In the genomic region with DNA sequence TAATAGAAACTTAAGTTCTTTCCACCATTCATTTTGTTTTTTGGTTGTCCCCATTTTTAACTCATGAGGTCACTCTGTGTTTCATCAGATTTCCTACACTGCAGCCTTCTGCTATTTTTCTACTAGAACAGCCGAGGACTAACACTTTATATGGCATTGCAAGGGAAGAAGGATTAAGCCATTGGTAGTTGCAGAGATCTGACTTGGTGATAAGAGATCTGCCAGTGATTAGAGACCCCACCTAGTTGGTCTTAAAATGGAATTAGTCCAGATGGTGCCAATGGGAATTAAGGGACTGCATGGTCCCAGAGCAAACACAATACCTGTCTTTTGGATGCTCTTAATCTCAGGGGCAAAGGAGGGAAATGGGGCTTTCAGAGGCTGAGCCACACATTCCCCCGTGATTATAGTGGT, we compare ENCODE assay signal across 14 cellular contexts.
DNase-seq lines count a peak whose midpoint lies in the region; ATAC-seq, FAIRE-seq and TF ChIP-seq lines count a peak whose summit lies in the region.
"Had no signal": no experiment of that assay in that cellular context is flagged by ENCODE, and none has a peak within 500 bp of the region (broad histone marks: within the 10 kb centered on the region; RNA-seq: fewer than 3 reads in every experiment).

No MANE protein-coding gene starts in this region.

- H3K4me2 ChIP-seq in GM12878 (ENCODE audit: control insufficient read depth, insufficient read depth) (peak overlapping the region; percentile 35; the same call in 1 of the 2 replicates), osteoblast (ENCODE audit: insufficient read depth, low read length) (peak overlapping the region; percentile 54)

- H3K27me3 Mint-ChIP-seq in CD8-positive, alpha-beta memory T cell, result no peaks in the 10 kb centered on the region
- H3K27me3 Mint-ChIP-seq: stimulated activated memory B cell treated with anti-CD40 and anti-IgM and Interleukin-4, amounts not matched to agents 10 μg/mL and 1 μg/mL and 100 μg/mL, for 72 hours had no signal

- POLR2A ChIA-PET in GM12878 (lab: Charles Lee), result interaction anchor here (1.0 kb wide), 1 partner anchor 50 kb away, joined by 3 read pairs; no protein-coding TSS in a partner anchor
- POLR2A ChIA-PET in CD8-positive, alpha-beta memory T cell (lab: Charles Lee), result no interaction called here

- no TSS peak for BruUV-seq in GM12878 (replicated peaks; lab: Mats Ljungman, UMichigan)

- H3K36me3 Mint-ChIP-seq in CD8-positive, alpha-beta memory T cell, result peaks cover 0 to 5% (median 3%) of the 10 kb centered on the region in 3 donors
- H3K36me3 Mint-ChIP-seq: stimulated activated memory B cell treated with anti-CD40 and anti-IgM and Interleukin-4, amounts not matched to agents 10 μg/mL and 1 μg/mL and 100 μg/mL, for 72 hours had no signal

- TF ChIP-seq CTCF in GM12878 (IDR thresholded peaks at IDR 0.05 in 2 of 3, conservative IDR thresholded peaks at IDR 0.05 in 1 of 3; ENCODE audit: control insufficient read depth in 2 of 3, extremely low read depth in 1 of 3, insufficient read depth in 1 of 3, low read depth in 3 of 3, low read length in 3 of 3) (no peak), osteoblast (IDR thresholded peaks at IDR 0.05; ENCODE audit: extremely low read depth, low read depth, low read length) (no peak)

- CTCF ChIA-PET in GM12878 (lab: Yijun Ruan, JAX), result interaction anchor here (0.9 to 3.8 kb wide), 4 partner anchors 30 to 84 kb away, joined by 3 to 25 read pairs (median 14); no protein-coding TSS in a partner anchor
- CTCF ChIA-PET in CD8-positive, alpha-beta memory T cell (lab: Charles Lee), result no interaction called here

- DNase-seq in GF-D8 (lab: John Stamatoyannopoulos, UW) (peak; percentile 13), NCI-H524 treated with DMSO at 0.1 percent for 48 hours (lab: John Stamatoyannopoulos, UW) (peak; percentile 66), GM12878 (ENCODE audit: low read depth, low spot score) (no peak), osteoblast (ENCODE audit: insufficient read length, low spot score, missing footprints) (peak; percentile 85), DMS 273 treated with DMSO at 0.1 percent for 48 hours (lab: John Stamatoyannopoulos, UW) (no peak)
- DNase-seq in CD8-positive, alpha-beta memory T cell, result no peak
- DNase-seq: activated T-cell treated with anti-CD3 and anti-CD28 coated beads, Interleukin-2, amount 50 U/mL, for 48 hours; NCI-H1105 treated with DMSO at 0.1 percent for 48 hours had no signal

- FAIRE-seq in GM12878 (lab: Jason Lieb, UNC), result no peak

- no peak overlapping the region; the same call in 1 of the 2 replicates for H3K27ac ChIP-seq in GM12878 (ENCODE audit: control insufficient read depth, insufficient read depth)
- peak overlapping the region; percentile 54 for H3K27ac ChIP-seq in osteoblast (ENCODE audit: low read depth, low read length)
- H3K27ac ChIP-seq in CD8-positive, alpha-beta memory T cell (ENCODE audit: low read depth, low read length), result no peak overlapping the region
- H3K27ac ChIP-seq: epithelial cell of prostate, SJCRH30 had no signal

- no peaks in the 10 kb centered on the region for H3K79me2 ChIP-seq in GM12878 (ENCODE audit: control insufficient read depth, insufficient read depth, low read length)
- no peaks in the 10 kb centered on the region for H3K79me2 ChIP-seq in osteoblast (ENCODE audit: insufficient read depth, low read length)

- H2AFZ ChIP-seq in GM12878 (ENCODE audit: control insufficient read depth, low read depth, low read length) (peak overlapping the region; percentile 63), osteoblast (ENCODE audit: low read length) (peak overlapping the region; percentile 73)

- intact Hi-C loops in GM12878 (cut with micrococcal nuclease; ENCODE audit: unreplicated experiment), result loop anchor here (2.0 kb wide), 1 partner anchor 47 kb away; no protein-coding TSS in a partner anchor

- H3K27me3 ChIP-seq in GM12878 (replicated peaks in 1 of 2; ENCODE audit: control insufficient read depth in 2 of 2, insufficient read depth in 2 of 2, low read length in 1 of 2) (no peaks in the 10 kb centered on the region), osteoblast (ENCODE audit: insufficient read depth, low read length) (no peaks in the 10 kb centered on the region)
- no peaks in the 10 kb centered on the region for H3K27me3 ChIP-seq in CD8-positive, alpha-beta memory T cell (ENCODE audit: insufficient read depth, low read length, poor library complexity, severe bottlenecking)
- H3K27me3 ChIP-seq: SJCRH30 had no signal

- peak overlapping the region; percentile 8; the same call in 1 of the 2 replicates for H3K9ac ChIP-seq in GM12878 (ENCODE audit: control insufficient read depth, insufficient read depth, low read length)

- H3K36me3 ChIP-seq in GM12878 (ENCODE audit: control insufficient read depth in 2 of 2, insufficient read depth in 2 of 2, low read length in 1 of 2), result no peaks in the 10 kb centered on the region
- H3K36me3 ChIP-seq in osteoblast (ENCODE audit: insufficient read depth, low read length), result no peaks in the 10 kb centered on the region
- no peaks in the 10 kb centered on the region for H3K36me3 ChIP-seq in CD8-positive, alpha-beta memory T cell (ENCODE audit: insufficient read depth, low read length)
- H3K36me3 ChIP-seq: SJCRH30 had no signal

- TF ChIP-seq POLR2A in GM12878 (IDR thresholded peaks at IDR 0.05; ENCODE audit: low read depth, low read length), result no peak

- H3K27ac Mint-ChIP-seq in CD8-positive, alpha-beta memory T cell, result no peak overlapping the region
- H3K27ac Mint-ChIP-seq: stimulated activated memory B cell treated with anti-CD40 and anti-IgM and Interleukin-4, amounts not matched to agents 10 μg/mL and 1 μg/mL and 100 μg/mL, for 72 hours had no signal

- WGBS in GM12878 (ENCODE audit: insufficient coverage, insufficient replicate concordance, low lambda C conversion rate, missing lambda C conversion rate), result 0% methylated on average over 2 of the region's 2 CpGs

- H3K9me3 ChIP-seq in GM12878 (replicated peaks; ENCODE audit: control insufficient read depth, insufficient read depth, low read length) (peaks cover 10% of the 10 kb centered on the region), osteoblast (ENCODE audit: low read depth, low read length) (no peaks in the 10 kb centered on the region)
- no peaks in the 10 kb centered on the region for H3K9me3 ChIP-seq in CD8-positive, alpha-beta memory T cell (ENCODE audit: low read length)
- H3K9me3 ChIP-seq: SJCRH30 had no signal

- no peaks in the 10 kb centered on the region for H3K9me3 Mint-ChIP-seq in CD8-positive, alpha-beta memory T cell

- no peak for TF ChIP-seq RAD21 in GM12878 (IDR thresholded peaks at IDR 0.05; ENCODE audit: insufficient read depth, low read depth, low read length)

- no peak for TF ChIP-seq EP300 in GM12878 (IDR thresholded peaks at IDR 0.05; ENCODE audit: borderline replicate concordance in 1 of 2, control insufficient read depth in 1 of 2, low read depth in 2 of 2, low read length in 2 of 2)

- no peaks in the 10 kb centered on the region for H4K20me1 ChIP-seq in GM12878 (ENCODE audit: control insufficient read depth, insufficient read depth)
- no peaks in the 10 kb centered on the region for H4K20me1 ChIP-seq in osteoblast (ENCODE audit: insufficient read depth, low read length)

- H3K4me1 ChIP-seq in GM12878 (ENCODE audit: control insufficient read depth, insufficient read depth, low read length), result peaks cover 30% of the 10 kb centered on the region
- peaks cover 18% of the 10 kb centered on the region for H3K4me1 ChIP-seq in osteoblast (ENCODE audit: insufficient read depth, low read length)
- H3K4me1 ChIP-seq in CD8-positive, alpha-beta memory T cell (ENCODE audit: insufficient read depth, low read length), result no peaks in the 10 kb centered on the region
- H3K4me1 ChIP-seq: SJCRH30 had no signal

- H3K4me3 ChIP-seq in GM12878 (no peak overlapping the region), osteoblast (ENCODE audit: insufficient read depth, low read length) (no peak overlapping the region)
- H3K4me3 ChIP-seq in CD8-positive, alpha-beta memory T cell (ENCODE audit: low read length), result no peak overlapping the region
- H3K4me3 ChIP-seq: lung, SJCRH30, skin epidermis had no signal

- SMC1A ChIA-PET in GM12878 (lab: Charles Lee; ENCODE audit: uncharacterized antibody, unreplicated experiment), result interaction anchor here (1.0 to 5.5 kb wide), 11 partner anchors 10 to 182 kb away, joined by 3 to 110 read pairs (median 20); no protein-coding TSS in a partner anchor

- no peak overlapping the region for H3K4me3 Mint-ChIP-seq in CD8-positive, alpha-beta memory T cell
- H3K4me3 Mint-ChIP-seq: stimulated activated memory B cell treated with anti-CD40 and anti-IgM and Interleukin-4, amounts not matched to agents 10 μg/mL and 1 μg/mL and 100 μg/mL, for 72 hours had no signal

- H3K4me1 Mint-ChIP-seq in CD8-positive, alpha-beta memory T cell, result peaks cover 13 to 31% (median 26%) of the 10 kb centered on the region in 3 donors

- ATAC-seq in GM12878 (no peak), HG02571 (IDR thresholded peaks at IDR 0.05; ENCODE audit: unreplicated experiment) (no peak)
- ATAC-seq: stimulated activated memory B cell treated with anti-CD40 and anti-IgM and Interleukin-4, amounts not matched to agents 10 μg/mL and 1 μg/mL and 100 μg/mL, for 72 hours had no signal

- in situ Hi-C loops in GM12878 (cut with MboI), result no loop called here

- RAD21 ChIA-PET in GM12878 (lab: Charles Lee; ENCODE audit: unreplicated experiment), result interaction anchor here (1.2 to 5.7 kb wide), 6 partner anchors 18 to 85 kb away, joined by 3 to 86 read pairs (median 4); no protein-coding TSS in a partner anchor

TF ChIP-seq in GM12878, 131 proteins besides CTCF, POLR2A, EP300 and RAD21 (continues in another document):
- no peak for TF ChIP-seq RB1 (IDR thresholded peaks at IDR 0.05; ENCODE audit: borderline replicate concordance)

Comparison
In these comparisons a context has a peak if more than half of its experiments do, and no peak if none do; other contexts are left out.
1. DNase-seq: peak in GF-D8 (single experiment), NCI-H524 treated with DMSO at 0.1 percent for 48 hours (single experiment) and osteoblast (single experiment); none in GM12878 (single experiment), CD8-positive, alpha-beta memory T cell (0 of 5) and DMS 273 treated with DMSO at 0.1 percent for 48 hours (single experiment).